19 cellular contexts compared by ENCODE assay signal in the genomic region with DNA sequence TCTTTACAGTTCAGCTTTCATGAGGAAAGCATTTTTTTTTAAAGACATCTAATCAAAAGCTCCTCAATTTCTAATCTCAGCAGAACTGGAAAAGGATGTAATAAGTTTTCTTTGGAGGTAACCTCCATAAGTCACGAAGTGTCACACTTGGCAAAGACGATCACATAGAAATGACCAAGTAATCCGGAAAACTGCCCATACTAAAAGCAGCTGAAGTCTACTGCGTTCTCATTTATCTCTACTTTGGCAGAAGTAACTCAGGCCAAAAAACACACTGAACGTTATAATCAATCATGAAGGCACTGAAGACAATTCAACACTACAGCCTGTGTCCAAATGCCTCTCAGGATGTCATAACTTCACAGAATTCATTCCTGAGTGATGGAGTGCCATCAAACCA.
"Had no signal": no experiment of that assay in that cellular context is flagged by ENCODE, and none has a peak within 500 bp of the region (broad histone marks: within the 10 kb centered on the region; RNA-seq: fewer than 3 reads in every experiment).

No MANE protein-coding gene starts in this region.

- H3K27me3 ChIP-seq: esophagus muscularis mucosa, right atrium auricular region, transverse colon had no signal

- H3K9me3 ChIP-seq: esophagus muscularis mucosa, lower lobe of right lung, right atrium auricular region, transverse colon had no signal

- H3K27me3 Mint-ChIP-seq: brain; central memory CD8-positive, alpha-beta T cell; stimulated activated memory B cell treated with anti-CD40 and anti-IgM and Interleukin-4, amounts not matched to agents 10 μg/mL and 1 μg/mL and 100 μg/mL, for 72 hours had no signal

- H3K36me3 Mint-ChIP-seq: brain had no signal

- H3K27ac ChIP-seq: esophagus muscularis mucosa, lower lobe of right lung, right atrium auricular region, transverse colon had no signal

- H3K36me3 ChIP-seq: right atrium auricular region, transverse colon had no signal

- H3K4me3 Mint-ChIP-seq: brain; stimulated activated memory B cell treated with anti-CD40 and anti-IgM and Interleukin-4, amounts not matched to agents 10 μg/mL and 1 μg/mL and 100 μg/mL, for 72 hours had no signal

- H3K4me2 ChIP-seq: smooth muscle cell had no signal

- ATAC-seq: lower lobe of right lung; stimulated activated memory B cell treated with anti-CD40 and anti-IgM and Interleukin-4, amounts not matched to agents 10 μg/mL and 1 μg/mL and 100 μg/mL, for 72 hours had no signal

- H3K9me3 Mint-ChIP-seq: brain; central memory CD8-positive, alpha-beta T cell; stimulated activated memory B cell treated with anti-CD40 and anti-IgM and Interleukin-4, amounts not matched to agents 10 μg/mL and 1 μg/mL and 100 μg/mL, for 72 hours had no signal

- DNase-seq: activated CD4-positive, alpha-beta T cell treated with anti-CD3 and anti-CD28 coated beads for 1 hour; activated naive CD4-positive, alpha-beta T cell treated with Interleukin-2 at 50 U/mL for 16 hours; amygdala; dermis blood vessel endothelial cell; foreskin fibroblast; glutamatergic neuron; lower lobe of right lung; midbrain; posterior cingulate gyrus; SIG-M5; substantia nigra; T1000; transverse colon had no signal

- H3K4me3 ChIP-seq: esophagus muscularis mucosa, lower lobe of right lung, right atrium auricular region, smooth muscle cell, transverse colon had no signal

- H3K4me1 Mint-ChIP-seq: brain had no signal
